ENCODE assay signal across 14 cellular contexts in genomic region chr18:58630071-58630470, GRCh38. TPM values are rescaled to one million over a fixed set of nuclear protein-coding genes. Genes with fewer than 3 reads are reported as not detected.
DNase-seq lines count a peak whose midpoint lies in the region; ATAC-seq and TF ChIP-seq lines count a peak whose summit lies in the region.
"Had no signal": no experiment of that assay in that cellular context is flagged by ENCODE, and none has a peak within 500 bp of the region (broad histone marks: within the 10 kb centered on the region; RNA-seq: fewer than 3 reads in every experiment).

No MANE protein-coding gene starts in this region.

- no peaks in the 10 kb centered on the region for H3K36me3 Mint-ChIP-seq in mesothelial cell of epicardium

- 65% methylated on average over 2 of the region's 2 CpGs for WGBS in right cardiac atrium

- H3K9ac ChIP-seq in KMS-11 = peak overlapping the region; percentile 51; the same call in 1 of the 2 replicates
- H3K9ac ChIP-seq: BLaER1 treated with 17β-estradiol and CSF1 and Interleukin-3, amounts not matched to agents 10 nM and 100 nM had no signal

- CTCF ChIA-PET in GM10248 (lab: Yijun Ruan, JAX) = interaction anchor here (1.6 kb wide), 1 partner anchor 18 kb away, joined by 3 read pairs; no protein-coding TSS in a partner anchor

- H3K27ac Mint-ChIP-seq in mesothelial cell of epicardium = peak overlapping the region; percentile 15
- H3K27ac Mint-ChIP-seq: GM23338 had no signal

- no peaks in the 10 kb centered on the region for H3K27me3 ChIP-seq in right atrium auricular region
- no peaks in the 10 kb centered on the region for H3K27me3 ChIP-seq in right cardiac atrium (ENCODE audit: control insufficient read depth, insufficient read depth)
- H3K27me3 ChIP-seq in KMS-11 (ENCODE audit: insufficient read depth, low read depth) = no peaks in the 10 kb centered on the region
- H3K27me3 ChIP-seq in tibial artery = peaks cover 0 to 6% of the 10 kb centered on the region in 2 donors
- H3K27me3 ChIP-seq: BLaER1 treated with 17β-estradiol and CSF1 and Interleukin-3, amounts not matched to agents 10 nM and 100 nM had no signal

- H3K79me2 ChIP-seq in KMS-11 (ENCODE audit: insufficient read depth, low read depth) = peaks cover 22% of the 10 kb centered on the region

- peaks cover 25% of the 10 kb centered on the region for H3K4me1 Mint-ChIP-seq in mesothelial cell of epicardium

- no peaks in the 10 kb centered on the region for H3K9me3 ChIP-seq in right atrium auricular region
- no peaks in the 10 kb centered on the region for H3K9me3 ChIP-seq in right cardiac atrium (ENCODE audit: control insufficient read depth, low read length)
- H3K9me3 ChIP-seq in tibial artery = no peaks in the 10 kb centered on the region
- H3K9me3 ChIP-seq: BLaER1 treated with 17β-estradiol and CSF1 and Interleukin-3, amounts not matched to agents 10 nM and 100 nM had no signal

- no peaks in the 10 kb centered on the region for H4K20me1 ChIP-seq in KMS-11 (ENCODE audit: insufficient read depth)
- H4K20me1 ChIP-seq: BLaER1 treated with 17β-estradiol and CSF1 and Interleukin-3, amounts not matched to agents 10 nM and 100 nM had no signal

- DNase-seq in right atrium auricular region (ENCODE audit: low spot score) = no peak
- DNase-seq in right cardiac atrium = no peak
- no peak for DNase-seq in mesothelial cell of epicardium (ENCODE audit: low spot score in 2 of 2, unreplicated experiment in 2 of 2)
- no peak for DNase-seq in tibial artery
- DNase-seq in GM10248 (ENCODE audit: extremely low spot score) = no peak
- DNase-seq: DMS 273 treated with DMSO at 0.1 percent for 48 hours, KBM-7, MV-4-11, NCI-H1694 treated with DMSO at 0.1 percent for 48 hours had no signal

- ATAC-seq in right cardiac atrium (no peak), HG02970 (IDR thresholded peaks at IDR 0.05; ENCODE audit: low FRiP score, unreplicated experiment) (no peak)
- ATAC-seq: Panc1 had no signal

- H3K36me3 ChIP-seq in right atrium auricular region (no peaks in the 10 kb centered on the region), KMS-11 (ENCODE audit: insufficient read depth) (no peaks in the 10 kb centered on the region), tibial artery (no peaks in the 10 kb centered on the region)
- H3K36me3 ChIP-seq: BLaER1 treated with 17β-estradiol and CSF1 and Interleukin-3, amounts not matched to agents 10 nM and 100 nM had no signal

- peak overlapping the region; percentile 77 to 89 for H3K27ac ChIP-seq in right atrium auricular region
- no peak overlapping the region for H3K27ac ChIP-seq in right cardiac atrium (ENCODE audit: low read length)
- peak overlapping the region; percentile 92 for H3K27ac ChIP-seq in KMS-11
- H3K27ac ChIP-seq in tibial artery = no peak overlapping the region
- H3K27ac ChIP-seq: BLaER1 treated with 17β-estradiol and CSF1 and Interleukin-3, amounts not matched to agents 10 nM and 100 nM had no signal

- no peak overlapping the region for H3K4me3 Mint-ChIP-seq in mesothelial cell of epicardium
- H3K4me3 Mint-ChIP-seq: GM23338 had no signal

- H3K4me2 ChIP-seq in KMS-11 = peak overlapping the region; percentile 49
- H3K4me2 ChIP-seq: BLaER1 treated with 17β-estradiol and CSF1 and Interleukin-3, amounts not matched to agents 10 nM and 100 nM; GM23338 had no signal

- no peaks in the 10 kb centered on the region for H3K27me3 Mint-ChIP-seq in mesothelial cell of epicardium (ENCODE audit: low read depth)

- H3K4me3 ChIP-seq in right atrium auricular region = no peak overlapping the region
- no peak overlapping the region for H3K4me3 ChIP-seq in right cardiac atrium (ENCODE audit: low read length)
- H3K4me3 ChIP-seq in KMS-11 (IDR thresholded peaks at IDR 0.05; ENCODE audit: insufficient read depth, low read depth, low read length) = no peak overlapping the region
- H3K4me3 ChIP-seq in tibial artery = no peak overlapping the region
- H3K4me3 ChIP-seq: BLaER1 treated with 17β-estradiol and CSF1 and Interleukin-3, amounts not matched to agents 10 nM and 100 nM; GM23338 had no signal

- H2AFZ ChIP-seq in KMS-11 (ENCODE audit: low read depth) = no peak overlapping the region

- no peaks in the 10 kb centered on the region for H3K9me3 Mint-ChIP-seq in mesothelial cell of epicardium
- H3K9me3 Mint-ChIP-seq: GM23338 had no signal

- POLR2A ChIA-PET in GM10248 (lab: Yijun Ruan, JAX) = no interaction called here

- intact Hi-C loops in right cardiac atrium (cut with DNase I) (no loop called here), tibial artery (cut with DNase I; ENCODE audit: low total_unique reads) (no loop called here)

- TF ChIP-seq CTCF in right atrium auricular region (IDR thresholded peaks at IDR 0.05) = no peak
- TF ChIP-seq CTCF in KMS-11 (conservative IDR thresholded peaks at IDR 0.05; ENCODE audit: low read depth, low read length) = no peak
- no peak for TF ChIP-seq CTCF in mesothelial cell of epicardium (IDR thresholded peaks at IDR 0.05; ENCODE audit: unreplicated experiment)
- no peak for TF ChIP-seq CTCF in tibial artery (IDR thresholded peaks at IDR 0.05)
- TF ChIP-seq CTCF in GM10248 (IDR thresholded peaks at IDR 0.05; ENCODE audit: control extremely low read depth, extremely low read depth, low read depth, missing control alignments) = no peak

- H3K4me1 ChIP-seq in right atrium auricular region (no peaks in the 10 kb centered on the region), right cardiac atrium (ENCODE audit: control insufficient read depth, insufficient read depth, low read length) (no peaks in the 10 kb centered on the region), KMS-11 (ENCODE audit: low read depth, poor library complexity, severe bottlenecking) (peaks cover 68% of the 10 kb centered on the region), tibial artery (no peaks in the 10 kb centered on the region)

RNA-seq across cellular contexts. Expression of gene ALPK2, which starts 1.2 kb away (rescaled TPM):
- total RNA-seq in right atrium auricular region = 100 to 1,000 TPM; 160 to 166 TPM
- 100 to 1,000 TPM; 145 to 271 (median 232) TPM for total RNA-seq in right cardiac atrium
- polyA plus RNA-seq in right cardiac atrium = 48.0 TPM
- total RNA-seq in mesothelial cell of epicardium = 5.6 to 6.4 TPM (median 5.8 TPM) in 3 replicates

RNA-seq across cellular contexts. Expression of gene MALT1, which starts 41.2 kb away (rescaled TPM):
- total RNA-seq in right atrium auricular region (10 to 100 TPM in 1 of 2 donors, 1 to 10 TPM in 1; 9.9 to 10.9 TPM), right cardiac atrium (10 to 100 TPM in 1 of 4 donors, 1 to 10 TPM in 3; 8.0 to 11.1 (median 9.7) TPM), mesothelial cell of epicardium (24.3 to 25.8 TPM (median 25.3 TPM) in 3 replicates)
- 4.7 TPM for polyA plus RNA-seq in right cardiac atrium

Comparison
In these comparisons a context has a peak if more than half of its experiments do, and no peak if none do; other contexts are left out.
1. H3K27ac ChIP-seq: peak in right atrium auricular region (2 of 2) and KMS-11 (single experiment); none in right cardiac atrium (single experiment) and tibial artery (0 of 2).
2. RNA of gene ALPK2, which starts 1.2 kb away (total RNA-seq): 145 to 271 TPM in right cardiac atrium and 160 to 166 TPM in right atrium auricular region; 5.6 to 6.4 TPM in mesothelial cell of epicardium; every median in the first group is over 10 times any median in the second.